ENCODE assay signal across 8 cellular contexts in the genomic region with DNA sequence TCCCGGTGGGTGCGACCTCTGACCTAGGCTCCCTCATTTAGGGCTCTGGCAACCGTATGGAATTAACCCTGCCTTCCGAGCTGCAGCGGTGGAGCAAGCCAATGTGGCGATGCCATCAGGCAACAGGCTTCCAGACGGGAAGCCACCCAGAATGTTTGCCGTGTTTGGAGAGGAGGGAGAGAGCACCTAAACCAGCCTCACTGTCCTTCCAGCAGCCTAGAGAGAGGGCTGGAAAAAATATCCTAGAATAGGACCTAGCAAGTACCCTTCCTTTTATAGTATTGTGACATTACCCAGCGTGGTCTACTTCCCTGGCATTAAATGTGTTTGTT. TPM values are rescaled to one million over a fixed set of nuclear protein-coding genes. Genes with fewer than 3 reads are reported as not detected.
DNase-seq lines count a peak whose midpoint lies in the region; ATAC-seq lines count a peak whose summit lies in the region.

No MANE protein-coding gene starts in this region.

- ATAC-seq in GM21717 (IDR thresholded peaks at IDR 0.05; ENCODE audit: unreplicated experiment) (peak; percentile 0), sciatic nerve (peak; percentile 66), GM21529 (IDR thresholded peaks at IDR 0.05; ENCODE audit: unreplicated experiment) (no peak)

- intact Hi-C loops in sciatic nerve (cut with DNase I) = no loop called here

- DNase-seq in RKO (ENCODE audit: low spot score) (peak; percentile 30), fibroblast of peridontal ligament (ENCODE audit: extremely low read depth) (peak; percentile 22), sciatic nerve (ENCODE audit: low spot score) (no peak), NCI-H2227 treated with DMSO at 0.1 percent for 48 hours (lab: John Stamatoyannopoulos, UW) (no peak), DMS153 (lab: John Stamatoyannopoulos, UW) (no peak)
- no peak for DNase-seq in activated CD8-positive, alpha-beta memory T cell treated with anti-CD3 and anti-CD28 coated beads, Interleukin-2, amount 50 U/mL, for 48 hours

RNA-seq across cellular contexts. Expression of gene SLC2A13, which starts 0.3 kb away (rescaled TPM):
- 12.7 TPM for total RNA-seq in sciatic nerve

Comparison
In these comparisons a context has a peak if more than half of its experiments do, and no peak if none do; other contexts are left out.
1. DNase-seq: peak in RKO (single experiment) and fibroblast of peridontal ligament (single experiment); none in sciatic nerve (single experiment), NCI-H2227 treated with DMSO at 0.1 percent for 48 hours (single experiment), DMS153 (single experiment) and activated CD8-positive, alpha-beta memory T cell treated with anti-CD3 and anti-CD28 coated beads, Interleukin-2, amount 50 U/mL, for 48 hours (single experiment).